Comparison of ENCODE assay signal across 1 cellular context in the genomic region with DNA sequence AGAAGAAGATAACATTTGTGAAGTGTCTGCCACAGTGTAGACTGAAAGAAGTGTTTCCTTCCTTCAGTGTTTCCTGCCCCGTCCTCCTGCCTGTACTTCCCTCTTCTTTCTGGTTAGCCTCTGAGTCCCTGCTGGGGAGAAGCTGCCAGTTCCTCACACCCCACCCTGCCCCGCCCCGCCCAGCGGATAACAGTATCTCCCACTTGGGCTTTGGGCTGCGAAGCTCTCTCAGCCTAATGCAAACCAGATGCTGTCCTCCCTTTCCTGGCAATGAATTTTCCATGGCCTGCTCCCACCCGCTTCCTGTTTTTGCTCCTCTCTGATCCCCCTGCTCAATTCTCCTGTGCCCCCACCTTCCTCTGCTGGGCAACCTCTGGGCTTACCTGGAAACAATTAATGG.
TF ChIP-seq lines count a peak whose summit lies in the region.

No MANE protein-coding gene starts in this region.

TF ChIP-seq in K562, 482 proteins besides CTCF, POLR2A, EP300 and RAD21:
- no peak for TF ChIP-seq FOXK2 (conservative IDR thresholded peaks at IDR 0.05 in 1 of 2, IDR thresholded peaks at IDR 0.05 in 1 of 2; ENCODE audit: low read depth in 2 of 2)
- no peak for TF ChIP-seq NRF1 (conservative IDR thresholded peaks at IDR 0.05 in 1 of 2, IDR thresholded peaks at IDR 0.05 in 1 of 2)
- TF ChIP-seq RCOR1 (IDR thresholded peaks at IDR 0.05; ENCODE audit: borderline replicate concordance in 1 of 2, low read depth in 2 of 2, low read length in 2 of 2) = peak in 1 of 2 experiments; percentile 32; a peak in 2 of 4 replicates
- TF ChIP-seq, protein P1, sequence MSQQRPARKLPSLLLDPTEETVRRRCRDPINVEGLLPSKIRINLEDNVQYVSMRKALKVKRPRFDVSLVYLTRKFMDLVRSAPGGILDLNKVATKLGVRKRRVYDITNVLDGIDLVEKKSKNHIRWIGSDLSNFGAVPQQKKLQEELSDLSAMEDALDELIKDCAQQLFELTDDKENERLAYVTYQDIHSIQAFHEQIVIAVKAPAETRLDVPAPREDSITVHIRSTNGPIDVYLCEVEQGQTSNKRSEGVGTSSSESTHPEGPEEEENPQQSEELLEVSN (IDR thresholded peaks at IDR 0.05; ENCODE audit: borderline replicate concordance in 1 of 2, extremely low read depth in 1 of 2, insufficient read depth in 1 of 2, insufficient read length in 1 of 2, low read depth in 1 of 2, low read length in 1 of 2, poor library complexity in 1 of 2, severe bottlenecking in 1 of 2) = peak; percentile 29 to 55
- no peak for TF ChIP-seq ZNF3 (CRISPR knock-in tag; IDR thresholded peaks at IDR 0.05)
- TF ChIP-seq, protein P2, sequence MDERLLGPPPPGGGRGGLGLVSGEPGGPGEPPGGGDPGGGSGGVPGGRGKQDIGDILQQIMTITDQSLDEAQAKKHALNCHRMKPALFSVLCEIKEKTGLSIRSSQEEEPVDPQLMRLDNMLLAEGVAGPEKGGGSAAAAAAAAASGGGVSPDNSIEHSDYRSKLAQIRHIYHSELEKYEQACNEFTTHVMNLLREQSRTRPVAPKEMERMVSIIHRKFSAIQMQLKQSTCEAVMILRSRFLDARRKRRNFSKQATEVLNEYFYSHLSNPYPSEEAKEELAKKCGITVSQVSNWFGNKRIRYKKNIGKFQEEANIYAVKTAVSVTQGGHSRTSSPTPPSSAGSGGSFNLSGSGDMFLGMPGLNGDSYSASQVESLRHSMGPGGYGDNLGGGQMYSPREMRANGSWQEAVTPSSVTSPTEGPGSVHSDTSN (CRISPR knock-in tag; IDR thresholded peaks at IDR 0.05; ENCODE audit: low read depth) = no peak
- TF ChIP-seq, protein P2 (tag; conservative IDR thresholded peaks at IDR 0.05; ENCODE audit: low read depth) = no peak
- peak; percentile 23; the same call in 1 of the 2 replicates for TF ChIP-seq MTA1 (IDR thresholded peaks at IDR 0.05; ENCODE audit: borderline replicate concordance)
- TF ChIP-seq, protein P3, sequence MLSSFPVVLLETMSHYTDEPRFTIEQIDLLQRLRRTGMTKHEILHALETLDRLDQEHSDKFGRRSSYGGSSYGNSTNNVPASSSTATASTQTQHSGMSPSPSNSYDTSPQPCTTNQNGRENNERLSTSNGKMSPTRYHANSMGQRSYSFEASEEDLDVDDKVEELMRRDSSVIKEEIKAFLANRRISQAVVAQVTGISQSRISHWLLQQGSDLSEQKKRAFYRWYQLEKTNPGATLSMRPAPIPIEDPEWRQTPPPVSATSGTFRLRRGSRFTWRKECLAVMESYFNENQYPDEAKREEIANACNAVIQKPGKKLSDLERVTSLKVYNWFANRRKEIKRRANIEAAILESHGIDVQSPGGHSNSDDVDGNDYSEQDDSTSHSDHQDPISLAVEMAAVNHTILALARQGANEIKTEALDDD (IDR thresholded peaks at IDR 0.05) = 0 out of 2 replicates have a peak, but pooled peaks have one; percentile 7
- TF ChIP-seq SPI1 (IDR thresholded peaks at IDR 0.05; ENCODE audit: borderline replicate concordance, low read depth, low read length) = peak; percentile 56
- peak; percentile 54; the same call in 1 of the 2 replicates for TF ChIP-seq ZBTB7A (IDR thresholded peaks at IDR 0.05; ENCODE audit: borderline replicate concordance, control insufficient read depth, low read depth, low read length)
- no peak for TF ChIP-seq PHB2 (IDR thresholded peaks at IDR 0.05; ENCODE audit: low read depth)
- TF ChIP-seq ZNF197 (CRISPR knock-in tag; IDR thresholded peaks at IDR 0.05; ENCODE audit: low read depth) = no peak
- 0 out of 2 replicates have a peak, but pooled peaks have one; percentile 27 for TF ChIP-seq GABPB1 (CRISPR knock-in tag; IDR thresholded peaks at IDR 0.05)
- TF ChIP-seq, protein P4, sequence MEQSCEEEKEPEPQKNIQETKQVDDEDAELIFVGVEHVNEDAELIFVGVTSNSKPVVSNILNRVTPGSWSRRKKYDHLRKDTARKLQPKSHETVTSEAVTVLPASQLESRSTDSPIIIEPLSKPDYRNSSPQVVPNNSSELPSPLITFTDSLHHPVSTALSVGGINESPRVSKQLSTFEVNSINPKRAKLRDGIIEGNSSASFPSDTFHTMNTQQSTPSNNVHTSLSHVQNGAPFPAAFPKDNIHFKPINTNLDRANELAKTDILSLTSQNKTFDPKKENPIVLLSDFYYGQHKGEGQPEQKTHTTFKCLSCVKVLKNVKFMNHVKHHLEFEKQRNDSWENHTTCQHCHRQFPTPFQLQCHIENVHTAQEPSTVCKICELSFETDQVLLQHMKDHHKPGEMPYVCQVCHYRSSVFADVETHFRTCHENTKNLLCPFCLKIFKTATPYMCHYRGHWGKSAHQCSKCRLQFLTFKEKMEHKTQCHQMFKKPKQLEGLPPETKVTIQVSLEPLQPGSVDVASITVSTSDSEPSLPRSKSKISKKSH (CRISPR knock-in tag; IDR thresholded peaks at IDR 0.05) = no peak
- TF ChIP-seq CBX1 (IDR thresholded peaks at IDR 0.05; ENCODE audit: low read depth) = 0 out of 2 replicates have a peak, but pooled peaks have one; percentile 5
- TF ChIP-seq TCFL5 (CRISPR knock-in tag; conservative IDR thresholded peaks at IDR 0.05) = no peak
- TF ChIP-seq, protein P5, sequence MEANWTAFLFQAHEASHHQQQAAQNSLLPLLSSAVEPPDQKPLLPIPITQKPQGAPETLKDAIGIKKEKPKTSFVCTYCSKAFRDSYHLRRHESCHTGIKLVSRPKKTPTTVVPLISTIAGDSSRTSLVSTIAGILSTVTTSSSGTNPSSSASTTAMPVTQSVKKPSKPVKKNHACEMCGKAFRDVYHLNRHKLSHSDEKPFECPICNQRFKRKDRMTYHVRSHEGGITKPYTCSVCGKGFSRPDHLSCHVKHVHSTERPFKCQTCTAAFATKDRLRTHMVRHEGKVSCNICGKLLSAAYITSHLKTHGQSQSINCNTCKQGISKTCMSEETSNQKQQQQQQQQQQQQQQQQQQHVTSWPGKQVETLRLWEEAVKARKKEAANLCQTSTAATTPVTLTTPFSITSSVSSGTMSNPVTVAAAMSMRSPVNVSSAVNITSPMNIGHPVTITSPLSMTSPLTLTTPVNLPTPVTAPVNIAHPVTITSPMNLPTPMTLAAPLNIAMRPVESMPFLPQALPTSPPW (CRISPR knock-in tag; IDR thresholded peaks at IDR 0.05) = peak; percentile 68
- TF ChIP-seq CHCHD3 (CRISPR knock-in tag; IDR thresholded peaks at IDR 0.05) = no peak
- TF ChIP-seq L3MBTL2 (IDR thresholded peaks at IDR 0.05) = peak; percentile 59; the same call in 1 of the 2 replicates
- TF ChIP-seq TCF3 (CRISPR knock-in tag; IDR thresholded peaks at IDR 0.05) = peak; percentile 14; the same call in 1 of the 2 replicates
- no peak for TF ChIP-seq PPARD (CRISPR knock-in tag; IDR thresholded peaks at IDR 0.05)
- peak; percentile 25 to 69; a peak in 2 of 4 replicates for TF ChIP-seq MAZ (CRISPR knock-in tag; conservative IDR thresholded peaks at IDR 0.05 in 1 of 2, IDR thresholded peaks at IDR 0.05 in 1 of 2)
- 0 out of 4 replicates have a peak, but pooled peaks of 1 of the 2 experiments have one; percentile 58 for TF ChIP-seq ETV6 (IDR thresholded peaks at IDR 0.05; ENCODE audit: borderline replicate concordance in 1 of 2, low read depth in 2 of 2, low read length in 1 of 2)
- no peak for TF ChIP-seq ETV6 (CRISPR knock-in tag; IDR thresholded peaks at IDR 0.05; ENCODE audit: borderline replicate concordance)
- TF ChIP-seq SMARCC2 (IDR thresholded peaks at IDR 0.05; ENCODE audit: low read depth) = no peak
- no peak for TF ChIP-seq TCF7L2 (IDR thresholded peaks at IDR 0.05; ENCODE audit: low read depth, low read length)
- peak; percentile 31; the same call in 1 of the 2 replicates for TF ChIP-seq CBFA2T3 (IDR thresholded peaks at IDR 0.05)
- TF ChIP-seq, protein P6, sequence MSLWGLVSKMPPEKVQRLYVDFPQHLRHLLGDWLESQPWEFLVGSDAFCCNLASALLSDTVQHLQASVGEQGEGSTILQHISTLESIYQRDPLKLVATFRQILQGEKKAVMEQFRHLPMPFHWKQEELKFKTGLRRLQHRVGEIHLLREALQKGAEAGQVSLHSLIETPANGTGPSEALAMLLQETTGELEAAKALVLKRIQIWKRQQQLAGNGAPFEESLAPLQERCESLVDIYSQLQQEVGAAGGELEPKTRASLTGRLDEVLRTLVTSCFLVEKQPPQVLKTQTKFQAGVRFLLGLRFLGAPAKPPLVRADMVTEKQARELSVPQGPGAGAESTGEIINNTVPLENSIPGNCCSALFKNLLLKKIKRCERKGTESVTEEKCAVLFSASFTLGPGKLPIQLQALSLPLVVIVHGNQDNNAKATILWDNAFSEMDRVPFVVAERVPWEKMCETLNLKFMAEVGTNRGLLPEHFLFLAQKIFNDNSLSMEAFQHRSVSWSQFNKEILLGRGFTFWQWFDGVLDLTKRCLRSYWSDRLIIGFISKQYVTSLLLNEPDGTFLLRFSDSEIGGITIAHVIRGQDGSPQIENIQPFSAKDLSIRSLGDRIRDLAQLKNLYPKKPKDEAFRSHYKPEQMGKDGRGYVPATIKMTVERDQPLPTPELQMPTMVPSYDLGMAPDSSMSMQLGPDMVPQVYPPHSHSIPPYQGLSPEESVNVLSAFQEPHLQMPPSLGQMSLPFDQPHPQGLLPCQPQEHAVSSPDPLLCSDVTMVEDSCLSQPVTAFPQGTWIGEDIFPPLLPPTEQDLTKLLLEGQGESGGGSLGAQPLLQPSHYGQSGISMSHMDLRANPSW (CRISPR knock-in tag; IDR thresholded peaks at IDR 0.05) = no peak
- peak; percentile 32 for TF ChIP-seq JUND (IDR thresholded peaks at IDR 0.05; ENCODE audit: borderline replicate concordance, low read depth, low read length)
- no peak; the same call in 2 of the 3 replicates for TF ChIP-seq JUND (tag; IDR thresholded peaks at IDR 0.05; ENCODE audit: borderline replicate concordance, low read depth, low read length)
- TF ChIP-seq BRD9 (IDR thresholded peaks at IDR 0.05; ENCODE audit: low read depth, partially characterized antibody) = no peak
- TF ChIP-seq CTBP1 (IDR thresholded peaks at IDR 0.05; ENCODE audit: borderline replicate concordance) = peak; percentile 40; the same call in 1 of the 2 replicates
